12 cellular contexts compared by ENCODE assay signal in the genomic region with DNA sequence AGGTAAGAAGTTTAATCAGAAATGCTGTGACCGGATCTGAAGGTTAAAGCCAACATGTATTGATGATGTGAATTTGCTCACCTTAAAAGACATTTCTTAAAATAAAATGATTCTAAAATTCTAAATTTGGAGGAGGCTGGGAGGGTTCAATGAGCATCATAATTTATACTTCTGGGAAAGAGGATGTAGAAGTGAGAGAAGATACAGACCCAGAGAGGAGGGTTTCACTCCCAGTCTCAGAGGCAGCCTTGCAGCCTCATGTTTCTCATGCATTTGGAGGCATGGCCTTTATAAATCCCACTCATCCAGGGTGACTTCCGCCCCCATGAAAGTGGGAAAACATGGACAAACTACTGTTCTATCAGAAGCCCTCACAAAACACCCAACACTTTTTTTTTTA.
DNase-seq lines count a peak whose midpoint lies in the region; ATAC-seq and TF ChIP-seq lines count a peak whose summit lies in the region.
"Had no signal": no experiment of that assay in that cellular context is flagged by ENCODE, and none has a peak within 500 bp of the region (broad histone marks: within the 10 kb centered on the region; RNA-seq: fewer than 3 reads in every experiment).

No MANE protein-coding gene starts in this region.

- DNase-seq in GM10266 (ENCODE audit: extremely low spot score) = peak; percentile 24
- DNase-seq in A172 (ENCODE audit: low spot score) = no peak
- DNase-seq in SHP77 treated with DMSO at 0.1 percent for 48 hours (lab: John Stamatoyannopoulos, UW) = no peak
- DNase-seq in activated CD4-positive, alpha-beta T cell treated with anti-CD3 and anti-CD28 coated beads for 1 hour = no peak
- no peak for DNase-seq in T1000 (lab: John Stamatoyannopoulos, UW)
- DNase-seq: anterior cingulate cortex; NCI-H187; occipital lobe; stimulated activated naive CD8-positive, alpha-beta T cell treated with anti-CD3 and anti-CD28 coated beads, Interleukin-15, amount 100 ng/mL, for 72 hours had no signal

- H3K27me3 ChIP-seq in OCI-LY3 (ENCODE audit: low read depth, low read length) = no peaks in the 10 kb centered on the region

- H3K4me2 ChIP-seq in OCI-LY3 (ENCODE audit: low read length) = peak overlapping the region; percentile 52

- H3K9me3 ChIP-seq in OCI-LY3 (ENCODE audit: insufficient read depth, low read length) = no peaks in the 10 kb centered on the region

- H3K27ac ChIP-seq in OCI-LY3 (ENCODE audit: low read length) = peak overlapping the region; percentile 46

- no peak for TF ChIP-seq CTCF in GM10266 (IDR thresholded peaks at IDR 0.05; ENCODE audit: control insufficient read depth, insufficient read depth, low read depth, missing control alignments)
- no peak for TF ChIP-seq CTCF in OCI-LY3 (IDR thresholded peaks at IDR 0.05; ENCODE audit: low read depth, low read length)

- 0 out of 2 replicates have a peak overlapping the region, but pooled peaks have one; percentile 25 for H3K9ac ChIP-seq in OCI-LY3 (ENCODE audit: low read length)

- H2AFZ ChIP-seq in OCI-LY3 (ENCODE audit: low read depth, low read length) = no peak overlapping the region

- peak overlapping the region; percentile 45; the same call in 1 of the 2 replicates for H3K4me3 ChIP-seq in OCI-LY3 (ENCODE audit: low read length)

- no peaks in the 10 kb centered on the region for H4K20me1 ChIP-seq in OCI-LY3 (ENCODE audit: insufficient read depth, low read length)

- H3K36me3 ChIP-seq in OCI-LY3 (replicated peaks; ENCODE audit: low read depth, low read length) = no peaks in the 10 kb centered on the region

- no peaks in the 10 kb centered on the region for H3K79me2 ChIP-seq in OCI-LY3 (ENCODE audit: low read length)

- peak; percentile 60 for ATAC-seq in GM19467 (IDR thresholded peaks at IDR 0.05; ENCODE audit: unreplicated experiment)
- ATAC-seq in HG02884 (IDR thresholded peaks at IDR 0.05; ENCODE audit: unreplicated experiment) = peak; percentile 58

- H3K4me1 ChIP-seq in OCI-LY3 (ENCODE audit: low read length) = peaks cover 60% of the 10 kb centered on the region
